8 cellular contexts compared by ENCODE assay signal in genomic region chr15:72116680-72117447, GRCh38. TPM values are rescaled to one million over a fixed set of nuclear protein-coding genes. Genes with fewer than 3 reads are reported as not detected.
DNase-seq lines count a peak whose midpoint lies in the region; ATAC-seq, FAIRE-seq and TF ChIP-seq lines count a peak whose summit lies in the region.

No MANE protein-coding gene starts in this region.

- peaks cover 36% of the 10 kb centered on the region for H3K79me2 ChIP-seq in PC-9 (ENCODE audit: low read depth)

- peaks cover 28% of the 10 kb centered on the region for H3K36me3 Mint-ChIP-seq in Calu3 (ENCODE audit: insufficient read depth, unreplicated experiment)

- peaks cover 60% of the 10 kb centered on the region for H3K4me1 Mint-ChIP-seq in Calu3 (ENCODE audit: low read depth, unreplicated experiment)

- H3K9me3 ChIP-seq in PC-9 (ENCODE audit: insufficient read depth, low read depth) (no peaks in the 10 kb centered on the region), kidney (ENCODE audit: control insufficient read depth in 1 of 2, low read length in 2 of 2) (no peaks in the 10 kb centered on the region)

- no peaks in the 10 kb centered on the region for H4K20me1 ChIP-seq in PC-9 (ENCODE audit: insufficient read depth)

- H3K4me2 ChIP-seq in PC-9 = peak overlapping the region; percentile 96

- POLR2A ChIA-PET in PC-9 (lab: Charles Lee; ENCODE audit: unreplicated experiment) = interaction anchor here (0.6 kb wide), 3 partner anchors 105 to 368 kb away, joined by 3 to 7 read pairs (median 4); no protein-coding TSS in a partner anchor

- intact Hi-C loops in Calu3 (cut with micrococcal nuclease; ENCODE audit: unreplicated experiment) = loop anchor here (5.0 kb wide), 1 partner anchor 140 kb away; no protein-coding TSS in a partner anchor
- intact Hi-C loops in PC-9 (cut with micrococcal nuclease; ENCODE audit: unreplicated experiment) = loop anchor here (2.0 kb wide), 1 partner anchor 142 kb away; no protein-coding TSS in a partner anchor
- intact Hi-C loops in kidney (cut with DNase I) = no loop called here

- no peaks in the 10 kb centered on the region for H3K27me3 Mint-ChIP-seq in Calu3 (ENCODE audit: unreplicated experiment)

- peak overlapping the region; percentile 91 to 96 for H3K9ac ChIP-seq in kidney (ENCODE audit: low read length in 2 of 2)

- no TSS peak for BruUV-seq in Calu3 (replicated peaks; lab: Mats Ljungman, UMichigan)
- BruUV-seq in PC-9 (replicated peaks; lab: Mats Ljungman, UMichigan) = TSS peak; percentile 40

- peak overlapping the region; percentile 84 for H2AFZ ChIP-seq in PC-9

- H3K9me2 ChIP-seq in PC-9 (ENCODE audit: insufficient read depth) = no peaks in the 10 kb centered on the region

- TF ChIP-seq CTCF in Calu3 (IDR thresholded peaks at IDR 0.05; ENCODE audit: unreplicated experiment) = no peak
- TF ChIP-seq CTCF in PC-9 (conservative IDR thresholded peaks at IDR 0.05) = no peak
- TF ChIP-seq CTCF in kidney (IDR thresholded peaks at IDR 0.05; ENCODE audit: borderline replicate concordance, extremely low read depth, insufficient read depth) = no peak

- no peak for FAIRE-seq in kidney (lab: Jason Lieb, UNC)

- peaks cover 15% of the 10 kb centered on the region; the same call in 1 of the 2 replicates for H3K4me1 ChIP-seq in PC-9 (replicated peaks; ENCODE audit: insufficient read depth)
- peaks cover 8 to 21% of the 10 kb centered on the region in 2 donors for H3K4me1 ChIP-seq in kidney (ENCODE audit: control insufficient read depth in 1 of 2, insufficient read depth in 1 of 2, low read depth in 1 of 2, low read length in 2 of 2)

- H3K27me3 ChIP-seq in PC-9 (ENCODE audit: insufficient read depth, low read depth) = no peaks in the 10 kb centered on the region

- CTCF ChIA-PET in Calu3 (lab: Charles Lee) = interaction anchor here (1.6 kb wide), 1 partner anchor 39 kb away, joined by 4 read pairs; no protein-coding TSS in a partner anchor
- CTCF ChIA-PET in PC-9 (lab: Charles Lee) = interaction anchor here (0.6 kb wide), 1 partner anchor 39 kb away, joined by 6 read pairs; no protein-coding TSS in a partner anchor

- peak overlapping the region; percentile 67 for H3K27ac Mint-ChIP-seq in Calu3 (ENCODE audit: unreplicated experiment)

- peak overlapping the region; percentile 95 for H3K4me3 Mint-ChIP-seq in Calu3 (ENCODE audit: low read depth, unreplicated experiment)

- DNase-seq in Calu3 (peak; percentile 23), PC-9 (peak in 1 of 2 experiments; percentile 40), caudate nucleus (lab: John Stamatoyannopoulos, UW) (peak in 26 of 61 donors; percentile 7 to 70 (median 40)), kidney (no peak), NCI-H774 (lab: John Stamatoyannopoulos, UW) (no peak)
- peak in 2 of 3 experiments; percentile 1 to 17 for DNase-seq in stimulated activated CD4-positive, alpha-beta T cell treated with anti-CD3 and anti-CD28 coated beads, TNF-alpha, amount 100 ng/mL, for 24 hours (ENCODE audit: low read depth in 3 of 3)

- H3K4me3 ChIP-seq in PC-9 (peak overlapping the region; percentile 73), kidney (ENCODE audit: low read length in 2 of 2) (peak overlapping the region; percentile 98 to 100)

- ATAC-seq in GM21786 (IDR thresholded peaks at IDR 0.05; ENCODE audit: unreplicated experiment) = peak; percentile 4
- ATAC-seq in HG02763 (IDR thresholded peaks at IDR 0.05; ENCODE audit: unreplicated experiment) = no peak

- no peaks in the 10 kb centered on the region for H3F3A ChIP-seq in PC-9 (ENCODE audit: insufficient read depth, low read depth)

- no peaks in the 10 kb centered on the region for H3K9me3 Mint-ChIP-seq in Calu3 (ENCODE audit: low read depth, unreplicated experiment)

- H3K27ac ChIP-seq in PC-9 (peak overlapping the region; percentile 11; the same call in 1 of the 2 replicates), caudate nucleus (ENCODE audit: low read depth, low read length) (peak overlapping the region; percentile 93), kidney (ENCODE audit: low read depth in 2 of 2, low read length in 2 of 2) (peak overlapping the region; percentile 97 to 99)

- H3K36me3 ChIP-seq in PC-9 (ENCODE audit: low read depth) = no peaks in the 10 kb centered on the region
- H3K36me3 ChIP-seq in kidney (ENCODE audit: control insufficient read depth in 1 of 2, insufficient read depth in 2 of 2, low read length in 2 of 2) = no peaks in the 10 kb centered on the region

RNA-seq across cellular contexts. Expression of gene MYO9A, which starts 1.1 kb away (rescaled TPM):
- 31.8 and 32.8 TPM in 2 replicates for total RNA-seq in Calu3 (2022)
- 34.0 and 37.3 TPM in 2 replicates for total RNA-seq in PC-9 (2021)
- total RNA-seq in kidney = 132 TPM
- 5.5 TPM for polyA plus RNA-seq in kidney (ENCODE audit: insufficient read depth, low read depth, low replicate concordance)

RNA-seq across cellular contexts. Expression of gene SENP8, which starts 1.3 kb away (rescaled TPM):
- total RNA-seq in Calu3 (2022) (3.6 and 4.4 TPM in 2 replicates), PC-9 (2021) (1.9 and 3.8 TPM in 2 replicates), kidney (4.8 TPM)
- 5.6 TPM for polyA plus RNA-seq in kidney (ENCODE audit: insufficient read depth, low read depth, low replicate concordance)

Comparison
In these comparisons a context has a peak if more than half of its experiments do, and no peak if none do; other contexts are left out.
1. DNase-seq: peak in Calu3 (single experiment) and stimulated activated CD4-positive, alpha-beta T cell treated with anti-CD3 and anti-CD28 coated beads, TNF-alpha, amount 100 ng/mL, for 24 hours (2 of 3); none in kidney (single experiment) and NCI-H774 (single experiment).
2. H3K27ac ChIP-seq: peak in every context shown above with its lines; median percentile 98 in kidney; 93 in caudate nucleus; 11 in PC-9.